ENCODE assay signal across 8 cellular contexts in genomic region chr1:158112994-158113758, GRCh38.
DNase-seq lines count a peak whose midpoint lies in the region; ATAC-seq and TF ChIP-seq lines count a peak whose summit lies in the region.

No MANE protein-coding gene starts in this region.

- H3K9ac ChIP-seq in HUES6 (ENCODE audit: low read length) (peak overlapping the region; percentile 67), duodenal mucosa (ENCODE audit: low read depth in 1 of 2, low read length in 2 of 2) (peak overlapping the region; percentile 40)

- H3K4me1 Mint-ChIP-seq in T-helper 2 cell treated with Interferon-gamma antibody and Interleukin-4, amounts not matched to agents 5 μg/mL and 100 μg/mL, for 36 hours (ENCODE audit: low read depth) = peaks cover 10% of the 10 kb centered on the region
- H3K4me1 Mint-ChIP-seq in stimulated activated memory B cell treated with anti-CD40 and anti-IgM and Interleukin-4, amounts not matched to agents 10 μg/mL and 1 μg/mL and 100 μg/mL, for 72 hours = peaks cover 34% of the 10 kb centered on the region

- no peak overlapping the region for H3K27ac Mint-ChIP-seq in T-helper 2 cell treated with Interferon-gamma antibody and Interleukin-4, amounts not matched to agents 5 μg/mL and 100 μg/mL, for 36 hours
- peak overlapping the region; percentile 65 for H3K27ac Mint-ChIP-seq in stimulated activated memory B cell treated with anti-CD40 and anti-IgM and Interleukin-4, amounts not matched to agents 10 μg/mL and 1 μg/mL and 100 μg/mL, for 72 hours

- H3K9me3 ChIP-seq in HUES6 (ENCODE audit: control insufficient read depth, insufficient read depth, low read depth, low read length) = peaks cover 6% of the 10 kb centered on the region; the same call in 1 of the 2 replicates
- no peaks in the 10 kb centered on the region for H3K9me3 ChIP-seq in duodenal mucosa (ENCODE audit: control insufficient read depth in 1 of 2, low read length in 2 of 2)

- H3K36me3 Mint-ChIP-seq in T-helper 2 cell treated with Interferon-gamma antibody and Interleukin-4, amounts not matched to agents 5 μg/mL and 100 μg/mL, for 36 hours (ENCODE audit: low read depth) = no peaks in the 10 kb centered on the region
- no peaks in the 10 kb centered on the region for H3K36me3 Mint-ChIP-seq in stimulated activated memory B cell treated with anti-CD40 and anti-IgM and Interleukin-4, amounts not matched to agents 10 μg/mL and 1 μg/mL and 100 μg/mL, for 72 hours

- H3K27me3 ChIP-seq in HUES6 (ENCODE audit: control insufficient read depth, insufficient read depth, low read length) = peaks cover 36% of the 10 kb centered on the region
- no peaks in the 10 kb centered on the region for H3K27me3 ChIP-seq in duodenal mucosa (ENCODE audit: control insufficient read depth in 1 of 2, insufficient read depth in 2 of 2, low read length in 2 of 2)

- no peak for DNase-seq in AG09319 (ENCODE audit: extremely low read depth, low read depth)
- DNase-seq in T-helper 2 cell treated with Interferon-gamma antibody and Interleukin-4, amounts not matched to agents 5 μg/mL and 100 μg/mL, for 36 hours (ENCODE audit: low spot score) = peak; percentile 9
- peak; percentile 40 to 43 for DNase-seq in lung microvascular endothelial cell (ENCODE audit: low read depth in 2 of 2)
- DNase-seq in UCSD-AML1 (lab: John Stamatoyannopoulos, UW; ENCODE audit: unreplicated experiment) = no peak

- H3K4me3 Mint-ChIP-seq in T-helper 2 cell treated with Interferon-gamma antibody and Interleukin-4, amounts not matched to agents 5 μg/mL and 100 μg/mL, for 36 hours = peak overlapping the region; percentile 75
- peak overlapping the region; percentile 73 for H3K4me3 Mint-ChIP-seq in stimulated activated memory B cell treated with anti-CD40 and anti-IgM and Interleukin-4, amounts not matched to agents 10 μg/mL and 1 μg/mL and 100 μg/mL, for 72 hours

- H3K9me3 Mint-ChIP-seq in T-helper 2 cell treated with Interferon-gamma antibody and Interleukin-4, amounts not matched to agents 5 μg/mL and 100 μg/mL, for 36 hours = no peaks in the 10 kb centered on the region
- peaks cover 14% of the 10 kb centered on the region for H3K9me3 Mint-ChIP-seq in stimulated activated memory B cell treated with anti-CD40 and anti-IgM and Interleukin-4, amounts not matched to agents 10 μg/mL and 1 μg/mL and 100 μg/mL, for 72 hours

- H3K27ac ChIP-seq in HUES6 (ENCODE audit: low read depth, low read length) (peak overlapping the region; percentile 71; the same call in 1 of the 2 replicates), duodenal mucosa (ENCODE audit: low read depth, low read length) (no peak overlapping the region)

- peak; percentile 18 for TF ChIP-seq CTCF in AG09319 (IDR thresholded peaks at IDR 0.05; ENCODE audit: low read depth, low read length)

- peaks cover 25% of the 10 kb centered on the region for H3K4me1 ChIP-seq in HUES6 (ENCODE audit: control insufficient read depth, insufficient read depth, low read length)
- H3K4me1 ChIP-seq in duodenal mucosa (ENCODE audit: control insufficient read depth in 1 of 2, insufficient read depth in 2 of 2, low read length in 2 of 2) = peaks cover 0 to 5% of the 10 kb centered on the region in 2 donors

- ATAC-seq in stimulated activated memory B cell treated with anti-CD40 and anti-IgM and Interleukin-4, amounts not matched to agents 10 μg/mL and 1 μg/mL and 100 μg/mL, for 72 hours = peak; percentile 70
- no peak for ATAC-seq in GM21423 (IDR thresholded peaks at IDR 0.05; ENCODE audit: unreplicated experiment)

- peak overlapping the region; percentile 64 for H3K4me3 ChIP-seq in HUES6 (ENCODE audit: low read depth, low read length)
- peak overlapping the region; percentile 61 to 66 for H3K4me3 ChIP-seq in duodenal mucosa (ENCODE audit: low read depth in 1 of 2, low read length in 2 of 2)

- H3K27me3 Mint-ChIP-seq in T-helper 2 cell treated with Interferon-gamma antibody and Interleukin-4, amounts not matched to agents 5 μg/mL and 100 μg/mL, for 36 hours (ENCODE audit: low read depth) = peaks cover 49% of the 10 kb centered on the region
- H3K27me3 Mint-ChIP-seq in stimulated activated memory B cell treated with anti-CD40 and anti-IgM and Interleukin-4, amounts not matched to agents 10 μg/mL and 1 μg/mL and 100 μg/mL, for 72 hours = peaks cover 24% of the 10 kb centered on the region

- H3K36me3 ChIP-seq in HUES6 (ENCODE audit: control insufficient read depth, insufficient read depth, low read length) (no peaks in the 10 kb centered on the region), duodenal mucosa (ENCODE audit: control insufficient read depth in 1 of 2, insufficient read depth in 2 of 2, low read length in 2 of 2) (no peaks in the 10 kb centered on the region)

Comparison
In these comparisons a context has a peak if more than half of its experiments do, and no peak if none do; other contexts are left out.
1. DNase-seq: peak in T-helper 2 cell treated with Interferon-gamma antibody and Interleukin-4, amounts not matched to agents 5 μg/mL and 100 μg/mL, for 36 hours (single experiment) and lung microvascular endothelial cell (2 of 2); none in AG09319 (single experiment) and UCSD-AML1 (single experiment).